ENCODE assay signal across 17 cellular contexts in the genomic region with DNA sequence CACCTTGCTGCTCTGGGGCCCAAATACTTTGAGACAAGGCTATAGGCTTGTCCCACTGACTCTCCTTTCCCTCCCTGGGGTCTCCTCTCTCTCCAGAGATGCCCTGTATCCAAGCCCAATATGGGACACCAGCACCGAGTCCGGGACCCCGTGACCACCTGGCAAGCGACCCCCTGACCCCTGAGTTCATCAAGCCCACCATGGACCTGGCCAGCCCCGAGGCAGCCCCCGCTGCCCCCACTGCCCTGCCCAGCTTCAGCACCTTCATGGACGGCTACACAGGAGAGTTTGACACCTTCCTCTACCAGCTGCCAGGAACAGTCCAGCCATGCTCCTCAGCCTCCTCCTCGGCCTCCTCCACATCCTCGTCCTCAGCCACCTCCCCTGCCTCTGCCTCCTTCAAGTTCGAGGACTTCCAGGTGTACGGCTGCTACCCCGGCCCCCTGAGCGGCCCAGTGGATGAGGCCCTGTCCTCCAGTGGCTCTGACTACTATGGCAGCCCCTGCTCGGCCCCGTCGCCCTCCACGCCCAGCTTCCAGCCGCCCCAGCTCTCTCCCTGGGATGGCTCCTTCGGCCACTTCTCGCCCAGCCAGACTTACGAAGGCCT. TPM values are rescaled to one million over a fixed set of nuclear protein-coding genes. Genes with fewer than 3 reads are reported as not detected.
DNase-seq lines count a peak whose midpoint lies in the region; ATAC-seq and TF ChIP-seq lines count a peak whose summit lies in the region.
"Had no signal": no experiment of that assay in that cellular context is flagged by ENCODE, and none has a peak within 500 bp of the region (broad histone marks: within the 10 kb centered on the region; RNA-seq: fewer than 3 reads in every experiment).

No MANE protein-coding gene starts in this region.

- CTCF ChIA-PET in activated CD4-positive, alpha-beta T cell treated with anti-CD3 and anti-CD28 coated beads for 36 hours (lab: Charles Lee), result interaction anchor here (1.1 to 6.0 kb wide), 2 partner anchors 20 to 28 kb away, joined by 3 to 66 read pairs; no protein-coding TSS in a partner anchor

- DNase-seq in activated CD4-positive, alpha-beta T cell treated with anti-CD3 and anti-CD28 coated beads for 36 hours, result no peak
- no peak for DNase-seq in activated CD4-positive, alpha-beta T cell treated with anti-CD3 and anti-CD28 coated beads, Interleukin-2, amount 50 U/mL, for 48 hours
- DNase-seq in activated T-cell treated with anti-CD3 and anti-CD28 coated beads, Interleukin-2, amount 50 U/mL, for 4 hours, result no peak
- peak; percentile 17 for DNase-seq in hepatocyte (ENCODE audit: low spot score)
- DNase-seq in stimulated activated naive B cell treated with anti-CD40 and anti-IgM and Interleukin-4, amounts not matched to agents 10 μg/mL and 1 μg/mL and 100 μg/mL, for 72 hours, result no peak
- no peak for DNase-seq in effector CD8-positive, alpha-beta T cell (lab: John Stamatoyannopoulos, UW)
- DNase-seq: COR-L47; immature natural killer cell; NCI-H2029; NCI-H69; stimulated activated CD4-positive, alpha-beta T cell treated with anti-CD3 and anti-CD28 coated beads, Interleukin-2, amount 100 ng/mL, for 48 hours had no signal

- H4K20me1 ChIP-seq in hepatocyte (ENCODE audit: insufficient read depth, poor library complexity, severe bottlenecking), result peaks cover 7% of the 10 kb centered on the region

- no peaks in the 10 kb centered on the region for H3K9me3 ChIP-seq in hepatocyte (ENCODE audit: low read depth)

- H3K4me1 ChIP-seq in hepatocyte (ENCODE audit: insufficient read depth), result peaks cover 8% of the 10 kb centered on the region

- H3K4me3 ChIP-seq in hepatocyte, result no peak overlapping the region

- intact Hi-C loops in activated CD4-positive, alpha-beta T cell treated with anti-CD3 and anti-CD28 coated beads for 36 hours (cut with DNase I, micrococcal nuclease), result no loop called here

- H3K27me3 Mint-ChIP-seq in activated CD4-positive, alpha-beta T cell treated with anti-CD3 and anti-CD28 coated beads for 36 hours, result no peaks in the 10 kb centered on the region
- no peaks in the 10 kb centered on the region for H3K27me3 Mint-ChIP-seq in activated T-cell treated with anti-CD3 and anti-CD28 coated beads, Interleukin-2, amount 50 U/mL, for 4 hours (ENCODE audit: low read depth)
- no peaks in the 10 kb centered on the region for H3K27me3 Mint-ChIP-seq in stimulated activated naive B cell treated with anti-CD40 and anti-IgM and Interleukin-4, amounts not matched to agents 10 μg/mL and 1 μg/mL and 100 μg/mL, for 72 hours

- peaks cover 35% of the 10 kb centered on the region for H3K4me1 Mint-ChIP-seq in activated CD4-positive, alpha-beta T cell treated with anti-CD3 and anti-CD28 coated beads for 36 hours
- peaks cover 34% of the 10 kb centered on the region for H3K4me1 Mint-ChIP-seq in activated T-cell treated with anti-CD3 and anti-CD28 coated beads, Interleukin-2, amount 50 U/mL, for 4 hours (ENCODE audit: low read depth)
- peaks cover 42 to 58% of the 10 kb centered on the region in 2 donors for H3K4me1 Mint-ChIP-seq in stimulated activated naive B cell treated with anti-CD40 and anti-IgM and Interleukin-4, amounts not matched to agents 10 μg/mL and 1 μg/mL and 100 μg/mL, for 72 hours

- H2AFZ ChIP-seq in hepatocyte, result no peak overlapping the region
- H2AFZ ChIP-seq: parathyroid adenoma had no signal

- POLR2A ChIA-PET in activated CD4-positive, alpha-beta T cell treated with anti-CD3 and anti-CD28 coated beads for 36 hours (lab: Charles Lee), result no interaction called here

- H3K79me2 ChIP-seq in hepatocyte, result no peaks in the 10 kb centered on the region
- H3K79me2 ChIP-seq: parathyroid adenoma had no signal

- no peaks in the 10 kb centered on the region for H3K9me2 ChIP-seq in hepatocyte (replicated peaks; ENCODE audit: insufficient read depth)

- no peak for ATAC-seq in activated CD4-positive, alpha-beta T cell treated with anti-CD3 and anti-CD28 coated beads for 36 hours
- no peak for ATAC-seq in activated T-cell treated with anti-CD3 and anti-CD28 coated beads, Interleukin-2, amount 50 U/mL, for 4 hours
- no peak for ATAC-seq in stimulated activated naive B cell treated with anti-CD40 and anti-IgM and Interleukin-4, amounts not matched to agents 10 μg/mL and 1 μg/mL and 100 μg/mL, for 72 hours (replicated peaks)
- ATAC-seq in HG02623 (IDR thresholded peaks at IDR 0.05; ENCODE audit: unreplicated experiment) (no peak), GM21528 (IDR thresholded peaks at IDR 0.05; ENCODE audit: low FRiP score, unreplicated experiment) (no peak)
- ATAC-seq: HCT116 had no signal

- H3K9me3 Mint-ChIP-seq in activated CD4-positive, alpha-beta T cell treated with anti-CD3 and anti-CD28 coated beads for 36 hours (ENCODE audit: low read depth), result no peaks in the 10 kb centered on the region
- no peaks in the 10 kb centered on the region for H3K9me3 Mint-ChIP-seq in activated T-cell treated with anti-CD3 and anti-CD28 coated beads, Interleukin-2, amount 50 U/mL, for 4 hours
- no peaks in the 10 kb centered on the region for H3K9me3 Mint-ChIP-seq in stimulated activated naive B cell treated with anti-CD40 and anti-IgM and Interleukin-4, amounts not matched to agents 10 μg/mL and 1 μg/mL and 100 μg/mL, for 72 hours
- H3K9me3 Mint-ChIP-seq: immature natural killer cell; T-helper 2 cell treated with Interferon-gamma antibody and Interleukin-4, amounts not matched to agents 5 μg/mL and 100 μg/mL, for 36 hours had no signal

- H3K36me3 Mint-ChIP-seq in activated CD4-positive, alpha-beta T cell treated with anti-CD3 and anti-CD28 coated beads for 36 hours (ENCODE audit: low read depth), result peaks cover 41% of the 10 kb centered on the region
- peaks cover 8% of the 10 kb centered on the region for H3K36me3 Mint-ChIP-seq in activated T-cell treated with anti-CD3 and anti-CD28 coated beads, Interleukin-2, amount 50 U/mL, for 4 hours (ENCODE audit: insufficient read depth)
- H3K36me3 Mint-ChIP-seq in stimulated activated naive B cell treated with anti-CD40 and anti-IgM and Interleukin-4, amounts not matched to agents 10 μg/mL and 1 μg/mL and 100 μg/mL, for 72 hours, result peaks cover 32 to 44% of the 10 kb centered on the region in 2 donors
- H3K36me3 Mint-ChIP-seq: immature natural killer cell had no signal

- no peaks in the 10 kb centered on the region for H3K36me3 ChIP-seq in hepatocyte (replicated peaks; ENCODE audit: insufficient read depth, low read depth)

- no peak overlapping the region for H3K4me2 ChIP-seq in hepatocyte

- H3K27me3 ChIP-seq in hepatocyte, result no peaks in the 10 kb centered on the region

- peak overlapping the region; percentile 53 for H3K4me3 Mint-ChIP-seq in activated CD4-positive, alpha-beta T cell treated with anti-CD3 and anti-CD28 coated beads for 36 hours
- H3K4me3 Mint-ChIP-seq in activated T-cell treated with anti-CD3 and anti-CD28 coated beads, Interleukin-2, amount 50 U/mL, for 4 hours, result peak overlapping the region; percentile 97
- H3K4me3 Mint-ChIP-seq in stimulated activated naive B cell treated with anti-CD40 and anti-IgM and Interleukin-4, amounts not matched to agents 10 μg/mL and 1 μg/mL and 100 μg/mL, for 72 hours, result no peak overlapping the region
- H3K4me3 Mint-ChIP-seq: immature natural killer cell; T-helper 2 cell treated with Interferon-gamma antibody and Interleukin-4, amounts not matched to agents 5 μg/mL and 100 μg/mL, for 36 hours had no signal

- H3K27ac Mint-ChIP-seq in activated CD4-positive, alpha-beta T cell treated with anti-CD3 and anti-CD28 coated beads for 36 hours, result no peak overlapping the region
- H3K27ac Mint-ChIP-seq in stimulated activated naive B cell treated with anti-CD40 and anti-IgM and Interleukin-4, amounts not matched to agents 10 μg/mL and 1 μg/mL and 100 μg/mL, for 72 hours, result peak overlapping the region; percentile 76
- H3K27ac Mint-ChIP-seq: T-helper 2 cell treated with Interferon-gamma antibody and Interleukin-4, amounts not matched to agents 5 μg/mL and 100 μg/mL, for 36 hours had no signal

- no peak for TF ChIP-seq CTCF in hepatocyte (IDR thresholded peaks at IDR 0.05; ENCODE audit: poor library complexity)

- H3K27ac ChIP-seq in hepatocyte, result no peak overlapping the region
- H3K27ac ChIP-seq: parathyroid adenoma had no signal

- whole genome bisulfite sequencing in hepatocyte (ENCODE audit: low lambda C conversion rate, missing lambda C conversion rate), result 97% methylated on average over 13 of the region's 21 CpGs

RNA-seq across cellular contexts. Expression of gene NR4A1, which starts 3.1 kb away (rescaled TPM):
- total RNA-seq in activated CD4-positive, alpha-beta T cell treated with anti-CD3 and anti-CD28 coated beads for 36 hours, result 10 to 100 TPM; 69.4 to 72.8 TPM
- total RNA-seq in activated T-cell treated with anti-CD3 and anti-CD28 coated beads, Interleukin-2, amount 50 U/mL, for 4 hours, result 10 to 100 TPM; 26.0 to 34.5 (median 31.3) TPM
- total RNA-seq in hepatocyte, result 39.2 and 59.2 TPM in 2 replicates
- polyA plus RNA-seq in hepatocyte, result 131 and 165 TPM in 2 replicates

RNA-seq across cellular contexts. Expression of gene ATG101, which starts 15.4 kb away (rescaled TPM):
- 10 to 100 TPM; 24.0 to 30.7 TPM for total RNA-seq in activated CD4-positive, alpha-beta T cell treated with anti-CD3 and anti-CD28 coated beads for 36 hours
- total RNA-seq in activated T-cell treated with anti-CD3 and anti-CD28 coated beads, Interleukin-2, amount 50 U/mL, for 4 hours, result 10 to 100 TPM; 59.6 to 69.7 (median 62.0) TPM
- 55.9 and 61.6 TPM in 2 replicates for total RNA-seq in hepatocyte
- polyA plus RNA-seq in hepatocyte, result 52.0 and 57.7 TPM in 2 replicates

RNA-seq across cellular contexts. Expression of gene SMIM41, which starts 25.2 kb away (rescaled TPM):
- total RNA-seq in activated CD4-positive, alpha-beta T cell treated with anti-CD3 and anti-CD28 coated beads for 36 hours, result not detected
- not detected for total RNA-seq in activated T-cell treated with anti-CD3 and anti-CD28 coated beads, Interleukin-2, amount 50 U/mL, for 4 hours
- total RNA-seq in hepatocyte, result not detected in 2 replicates
- 0.15 TPM in 1 of 2 replicates, not detected in the other for polyA plus RNA-seq in hepatocyte
- total RNA-seq: LHCN-M2 had no signal
- polyA plus RNA-seq: immature natural killer cell had no signal

RNA-seq across cellular contexts. Expression of gene TAMALIN, which starts 47.6 kb away (rescaled TPM):
- total RNA-seq in activated CD4-positive, alpha-beta T cell treated with anti-CD3 and anti-CD28 coated beads for 36 hours, result 10 to 100 TPM in 1 of 2 experiments, 1 to 10 TPM in 1; 6.4 to 11.5 TPM
- 10 to 100 TPM; 13.5 to 16.5 (median 15.3) TPM for total RNA-seq in activated T-cell treated with anti-CD3 and anti-CD28 coated beads, Interleukin-2, amount 50 U/mL, for 4 hours
- 4.0 and 8.0 TPM in 2 replicates for total RNA-seq in hepatocyte
- polyA plus RNA-seq in hepatocyte, result 9.9 and 17.0 TPM in 2 replicates

Comparison
In these comparisons a context has a peak if more than half of its experiments do, and no peak if none do; other contexts are left out.
1. H3K4me3 Mint-ChIP-seq: peak in activated CD4-positive, alpha-beta T cell treated with anti-CD3 and anti-CD28 coated beads for 36 hours (single experiment) and activated T-cell treated with anti-CD3 and anti-CD28 coated beads, Interleukin-2, amount 50 U/mL, for 4 hours (single experiment); none in stimulated activated naive B cell treated with anti-CD40 and anti-IgM and Interleukin-4, amounts not matched to agents 10 μg/mL and 1 μg/mL and 100 μg/mL, for 72 hours (0 of 2).